ENCODE assay signal across 10 cellular contexts in the genomic region with DNA sequence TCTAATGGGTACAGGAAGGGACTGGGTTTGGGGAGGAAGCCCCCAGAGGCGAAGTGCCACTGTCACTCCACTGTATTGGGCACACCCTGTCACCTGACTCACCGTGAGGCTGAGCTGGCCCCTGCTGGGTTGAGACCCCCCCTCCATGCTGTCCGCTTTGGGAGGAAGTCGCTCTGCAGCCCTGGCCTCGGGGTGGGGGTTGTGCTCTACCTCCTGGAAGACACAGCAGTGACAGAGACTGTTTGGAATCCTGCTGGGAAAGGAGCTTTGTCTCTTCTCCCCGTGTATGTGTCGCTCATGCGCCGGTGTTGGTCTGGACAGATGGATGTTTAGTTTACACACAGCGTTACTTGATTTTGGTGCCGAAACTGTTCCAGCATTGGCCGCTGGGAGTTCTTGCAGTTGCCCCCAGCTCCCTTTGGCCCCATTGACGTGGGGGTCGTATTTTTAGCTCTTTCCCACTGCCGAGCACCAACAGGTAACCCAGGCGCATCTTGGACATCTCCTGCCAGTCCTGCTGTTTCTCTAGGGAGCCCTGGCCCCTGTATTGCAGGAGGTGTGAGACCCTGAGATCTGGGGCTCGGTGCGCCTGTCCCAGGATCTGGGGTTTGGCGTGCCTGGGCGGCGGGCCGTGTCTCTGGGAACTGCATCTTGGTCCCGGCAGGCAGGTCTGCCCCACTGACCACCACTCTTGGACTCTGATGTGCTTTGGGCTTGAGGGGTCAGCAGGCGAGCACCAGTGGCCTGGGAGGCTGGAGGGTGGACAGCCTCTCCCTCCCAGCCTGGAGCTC. TPM values are rescaled to one million over a fixed set of nuclear protein-coding genes. Genes with fewer than 3 reads are reported as not detected.
DNase-seq lines count a peak whose midpoint lies in the region; ATAC-seq and TF ChIP-seq lines count a peak whose summit lies in the region.
"Had no signal": no experiment of that assay in that cellular context is flagged by ENCODE, and none has a peak within 500 bp of the region (broad histone marks: within the 10 kb centered on the region; RNA-seq: fewer than 3 reads in every experiment).

No MANE protein-coding gene starts in this region.

- H3K4me3 Mint-ChIP-seq in activated CD8-positive, alpha-beta T cell treated with anti-CD3 and anti-CD28 coated beads for 36 hours: no peak overlapping the region

- H3K4me1 ChIP-seq in hepatocyte (ENCODE audit: insufficient read depth) (no peaks in the 10 kb centered on the region), suprapubic skin (peaks cover 26% of the 10 kb centered on the region)

- peaks cover 2% of the 10 kb centered on the region for H3K79me2 ChIP-seq in hepatocyte

- no peak overlapping the region for H3K4me2 ChIP-seq in hepatocyte

- no peak overlapping the region for H2AFZ ChIP-seq in hepatocyte

- H3K9me2 ChIP-seq in hepatocyte (replicated peaks; ENCODE audit: insufficient read depth): no peaks in the 10 kb centered on the region

- H3K36me3 ChIP-seq in hepatocyte (replicated peaks; ENCODE audit: insufficient read depth, low read depth) (no peaks in the 10 kb centered on the region), suprapubic skin (peaks cover 23% of the 10 kb centered on the region)

- H3K4me3 ChIP-seq in hepatocyte (no peak overlapping the region), suprapubic skin (no peak overlapping the region)

- peaks cover 11% of the 10 kb centered on the region for H3K36me3 Mint-ChIP-seq in activated CD8-positive, alpha-beta T cell treated with anti-CD3 and anti-CD28 coated beads for 36 hours (ENCODE audit: low read depth)

- no peak for TF ChIP-seq CTCF in activated CD8-positive, alpha-beta T cell treated with anti-CD3 and anti-CD28 coated beads for 36 hours (IDR thresholded peaks at IDR 0.05)
- TF ChIP-seq CTCF in hepatocyte (IDR thresholded peaks at IDR 0.05; ENCODE audit: poor library complexity) (no peak), suprapubic skin (IDR thresholded peaks at IDR 0.05) (no peak)

- ATAC-seq in activated CD8-positive, alpha-beta T cell treated with anti-CD3 and anti-CD28 coated beads for 36 hours: peak; percentile 29
- ATAC-seq in GM18517 (IDR thresholded peaks at IDR 0.05; ENCODE audit: unreplicated experiment) (no peak), GM21528 (IDR thresholded peaks at IDR 0.05; ENCODE audit: low FRiP score, unreplicated experiment) (no peak)
- ATAC-seq: Panc1 had no signal

- H4K20me1 ChIP-seq in hepatocyte (ENCODE audit: insufficient read depth, poor library complexity, severe bottlenecking): no peaks in the 10 kb centered on the region

- H3K27ac Mint-ChIP-seq in activated CD8-positive, alpha-beta T cell treated with anti-CD3 and anti-CD28 coated beads for 36 hours: no peak overlapping the region

- 81% methylated on average over 24 of the region's 24 CpGs for WGBS in hepatocyte (ENCODE audit: low lambda C conversion rate, missing lambda C conversion rate)
- WGBS in suprapubic skin: 79% methylated on average over 15 of the region's 24 CpGs

- no peaks in the 10 kb centered on the region for H3K27me3 ChIP-seq in hepatocyte
- no peaks in the 10 kb centered on the region for H3K27me3 ChIP-seq in suprapubic skin

- H3K27ac ChIP-seq in hepatocyte: peak overlapping the region; percentile 27
- peak overlapping the region; percentile 55 for H3K27ac ChIP-seq in suprapubic skin

- H3K4me1 Mint-ChIP-seq in activated CD8-positive, alpha-beta T cell treated with anti-CD3 and anti-CD28 coated beads for 36 hours (ENCODE audit: low read depth): peaks cover 27% of the 10 kb centered on the region

- no peaks in the 10 kb centered on the region for H3K9me3 Mint-ChIP-seq in activated CD8-positive, alpha-beta T cell treated with anti-CD3 and anti-CD28 coated beads for 36 hours

- CTCF ChIA-PET in activated CD8-positive, alpha-beta T cell treated with anti-CD3 and anti-CD28 coated beads for 36 hours (lab: Charles Lee): interaction anchor here (0.7 to 1.3 kb wide), 2 partner anchors 10 to 168 kb away, joined by 3 read pairs; no protein-coding TSS in a partner anchor

- TF ChIP-seq EP300 in suprapubic skin (IDR thresholded peaks at IDR 0.05): no peak

- POLR2A ChIA-PET in activated CD8-positive, alpha-beta T cell treated with anti-CD3 and anti-CD28 coated beads for 36 hours (lab: Charles Lee): interaction anchor here (0.8 kb wide), 1 partner anchor 39 kb away, joined by 3 read pairs; no protein-coding TSS in a partner anchor

- TF ChIP-seq POLR2A in suprapubic skin (IDR thresholded peaks at IDR 0.05): no peak

- intact Hi-C loops in activated CD8-positive, alpha-beta T cell treated with anti-CD3 and anti-CD28 coated beads for 36 hours (cut with micrococcal nuclease): no loop called here
- intact Hi-C loops in posterior cingulate gyrus (cut with DNase I): no loop called here

- H3K9me3 ChIP-seq in hepatocyte (ENCODE audit: low read depth): no peaks in the 10 kb centered on the region
- no peaks in the 10 kb centered on the region for H3K9me3 ChIP-seq in suprapubic skin

- peak; percentile 43 for DNase-seq in activated gamma-delta T cell treated with Interleukin-2 at 50 U/mL for 16 hours
- no peak for DNase-seq in activated gamma-delta T cell (lab: John Stamatoyannopoulos, UW)
- no peak for DNase-seq in activated CD8-positive, alpha-beta T cell treated with anti-CD3 and anti-CD28 coated beads for 36 hours
- DNase-seq in hepatocyte (ENCODE audit: low spot score): no peak
- no peak for DNase-seq in suprapubic skin (ENCODE audit: low spot score in 2 of 2)
- DNase-seq in posterior cingulate gyrus: no peak
- DNase-seq: activated CD4-positive, alpha-beta T cell treated with anti-CD3 and anti-CD28 coated beads for 4 hours had no signal

- no peaks in the 10 kb centered on the region for H3K27me3 Mint-ChIP-seq in activated CD8-positive, alpha-beta T cell treated with anti-CD3 and anti-CD28 coated beads for 36 hours

RNA-seq across cellular contexts. Expression of gene SLX9, which starts 30.3 kb away (rescaled TPM):
- 10 to 100 TPM; 76.0 to 76.5 TPM for total RNA-seq in activated CD8-positive, alpha-beta T cell treated with anti-CD3 and anti-CD28 coated beads for 36 hours
- 11.5 and 16.3 TPM in 2 replicates for total RNA-seq in hepatocyte
- polyA plus RNA-seq in hepatocyte: 33.2 and 37.2 TPM in 2 replicates
- total RNA-seq in suprapubic skin: 10 to 100 TPM; 13.4 to 16.9 (median 14.4) TPM

RNA-seq across cellular contexts. Expression of gene ITGB2, which starts 49.5 kb away (rescaled TPM):
- total RNA-seq in activated CD8-positive, alpha-beta T cell treated with anti-CD3 and anti-CD28 coated beads for 36 hours: 100 to 1,000 TPM; 340 to 343 TPM
- 1.6 and 3.8 TPM in 2 replicates for total RNA-seq in hepatocyte
- 3.8 and 4.2 TPM in 2 replicates for polyA plus RNA-seq in hepatocyte
- total RNA-seq in suprapubic skin: 10 to 100 TPM; 11.2 to 18.8 (median 15.3) TPM

Comparison
In these comparisons a context has a peak if more than half of its experiments do, and no peak if none do; other contexts are left out.
1. RNA of gene ITGB2, which starts 49.5 kb away (total RNA-seq): 340 to 343 TPM in activated CD8-positive, alpha-beta T cell treated with anti-CD3 and anti-CD28 coated beads for 36 hours; 11.2 to 18.8 TPM in suprapubic skin and 1.6 to 3.8 TPM in hepatocyte; every median in the first group is over 10 times any median in the second.